Comparison of ENCODE assay signal across 14 cellular contexts in the genomic region with DNA sequence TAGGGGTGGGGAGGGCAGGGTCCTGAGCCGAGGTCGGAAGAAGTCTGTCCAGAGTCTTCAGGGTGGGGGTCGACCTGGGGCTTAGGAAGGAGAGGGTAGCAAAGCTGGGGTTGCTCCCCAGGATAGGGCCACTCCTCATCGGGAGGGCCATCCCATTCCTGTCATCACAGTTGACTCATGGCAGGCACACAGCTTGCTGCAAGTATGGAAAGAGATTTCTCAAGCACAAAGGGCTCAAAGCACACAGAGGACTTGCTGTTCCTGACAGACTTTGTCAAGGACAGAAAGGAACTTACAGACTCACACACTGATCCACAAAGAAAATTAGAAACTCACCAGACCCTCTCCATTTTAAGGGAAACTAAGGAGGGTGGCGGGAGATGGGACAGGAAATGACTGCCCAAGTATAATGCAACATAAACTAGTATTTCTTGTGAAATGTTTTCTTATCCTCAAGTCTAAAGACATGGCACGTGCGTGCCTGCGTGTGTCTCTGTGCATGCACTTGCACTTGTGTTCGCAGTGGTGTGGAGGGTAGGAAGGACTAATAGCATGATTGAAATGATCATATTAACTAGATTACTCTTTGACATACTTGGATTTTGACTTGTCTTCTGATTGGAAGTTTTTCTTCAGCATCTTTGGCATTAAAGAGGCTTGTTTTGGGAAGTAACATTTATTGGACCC. TPM values are rescaled to one million over a fixed set of nuclear protein-coding genes. Genes with fewer than 3 reads are reported as not detected.
A peak's percentile ranks its signal among the peaks of the same experiment; 100 is the strongest.
DNase-seq lines count a peak whose midpoint lies in the region; ATAC-seq, FAIRE-seq and TF ChIP-seq lines count a peak whose summit lies in the region.
"Had no signal": no experiment of that assay in that cellular context is flagged by ENCODE, and none has a peak within 500 bp of the region (broad histone marks: within the 10 kb centered on the region; RNA-seq: fewer than 3 reads in every experiment).

No MANE protein-coding gene starts in this region.

- DNase-seq in Calu3, result no peak
- no peak for DNase-seq in RWPE2 (ENCODE audit: low spot score)
- peak; percentile 76 for DNase-seq in fibroblast of mammary gland (ENCODE audit: low read depth)
- peak; percentile 38 for DNase-seq in renal cortical epithelial cell (ENCODE audit: low read depth)
- no peak for DNase-seq in HPDE6-E6E7 (ENCODE audit: extremely low spot score)
- no peak for DNase-seq in kidney
- DNase-seq in activated naive CD4-positive, alpha-beta T cell treated with Interleukin-2 at 50 U/mL for 16 hours, result no peak
- DNase-seq in HuH-7 (ENCODE audit: low spot score), result no peak
- DNase-seq: activated CD4-positive, alpha-beta T cell treated with anti-CD3 and anti-CD28 coated beads, Interleukin-2, amount 10 ng/mL, durations not matched to agents 7 days and 5 days; amniotic stem cell; erythroblast; left colon had no signal

- H3K27ac Mint-ChIP-seq in Calu3 (ENCODE audit: unreplicated experiment), result peak overlapping the region; percentile 51
- H3K27ac Mint-ChIP-seq: activated CD4-positive, alpha-beta T cell treated with anti-CD3 and anti-CD28 coated beads, Interleukin-2, amount 10 ng/mL, durations not matched to agents 7 days and 5 days had no signal

- no peaks in the 10 kb centered on the region for H3K9me3 Mint-ChIP-seq in Calu3 (ENCODE audit: low read depth, unreplicated experiment)
- H3K9me3 Mint-ChIP-seq: activated CD4-positive, alpha-beta T cell treated with anti-CD3 and anti-CD28 coated beads, Interleukin-2, amount 10 ng/mL, durations not matched to agents 7 days and 5 days had no signal

- peaks cover 8% of the 10 kb centered on the region for H3K4me1 Mint-ChIP-seq in Calu3 (ENCODE audit: low read depth, unreplicated experiment)

- H3K27me3 Mint-ChIP-seq in Calu3 (ENCODE audit: unreplicated experiment), result no peaks in the 10 kb centered on the region
- H3K27me3 Mint-ChIP-seq: activated CD4-positive, alpha-beta T cell treated with anti-CD3 and anti-CD28 coated beads, Interleukin-2, amount 10 ng/mL, durations not matched to agents 7 days and 5 days had no signal

- peaks cover 50% of the 10 kb centered on the region for H3K36me3 Mint-ChIP-seq in Calu3 (ENCODE audit: insufficient read depth, unreplicated experiment)

- peaks cover 33% of the 10 kb centered on the region for H3K36me3 ChIP-seq in RWPE2 (ENCODE audit: low read depth)
- peaks cover 19 to 22% of the 10 kb centered on the region in 2 donors for H3K36me3 ChIP-seq in kidney (ENCODE audit: control insufficient read depth in 1 of 2, insufficient read depth in 2 of 2, low read length in 2 of 2)

- FAIRE-seq in kidney (lab: Jason Lieb, UNC), result no peak
- FAIRE-seq: D721Med had no signal

- H3K4me3 Mint-ChIP-seq in Calu3 (ENCODE audit: low read depth, unreplicated experiment), result no peak overlapping the region
- H3K4me3 Mint-ChIP-seq: activated CD4-positive, alpha-beta T cell treated with anti-CD3 and anti-CD28 coated beads, Interleukin-2, amount 10 ng/mL, durations not matched to agents 7 days and 5 days had no signal

- H3K4me3 ChIP-seq in RWPE2 (ENCODE audit: severe bottlenecking) (no peak overlapping the region), fibroblast of mammary gland (ENCODE audit: control insufficient read depth, low read depth, low read length) (no peak overlapping the region), kidney (ENCODE audit: low read length in 2 of 2) (no peak overlapping the region)

- CTCF ChIA-PET in Calu3 (lab: Charles Lee), result interaction anchor here (0.7 kb wide), 1 partner anchor 62 kb away, joined by 4 read pairs; no protein-coding TSS in a partner anchor

- ATAC-seq in RWPE2 (ENCODE audit: low read depth), result peak; percentile 46; the same call in 2 of the 3 replicates
- ATAC-seq: left colon had no signal

- H3K9ac ChIP-seq in kidney (ENCODE audit: low read length in 2 of 2), result no peak overlapping the region

- H3K27ac ChIP-seq in RWPE2 (ENCODE audit: poor library complexity, severe bottlenecking) (no peak overlapping the region), kidney (ENCODE audit: low read depth in 2 of 2, low read length in 2 of 2) (no peak overlapping the region)

- no peaks in the 10 kb centered on the region for H3K4me1 ChIP-seq in RWPE2 (ENCODE audit: insufficient read depth, poor library complexity, severe bottlenecking)
- H3K4me1 ChIP-seq in kidney (ENCODE audit: control insufficient read depth in 1 of 2, insufficient read depth in 1 of 2, low read depth in 1 of 2, low read length in 2 of 2), result peaks cover 12 to 15% of the 10 kb centered on the region in 2 donors

- TF ChIP-seq CTCF in Calu3 (IDR thresholded peaks at IDR 0.05; ENCODE audit: unreplicated experiment) (no peak), RWPE2 (IDR thresholded peaks at IDR 0.05; ENCODE audit: poor library complexity, severe bottlenecking) (no peak), fibroblast of mammary gland (conservative IDR thresholded peaks at IDR 0.05; ENCODE audit: control insufficient read depth, insufficient read depth, low read depth, low read length) (no peak), kidney (IDR thresholded peaks at IDR 0.05; ENCODE audit: borderline replicate concordance, extremely low read depth, insufficient read depth) (no peak)

- no TSS peak for BruUV-seq in Calu3 (replicated peaks; lab: Mats Ljungman, UMichigan)

- H3K9me3 ChIP-seq in RWPE2 (ENCODE audit: severe bottlenecking) (no peaks in the 10 kb centered on the region), kidney (ENCODE audit: control insufficient read depth in 1 of 2, low read length in 2 of 2) (no peaks in the 10 kb centered on the region)

- H3K27me3 ChIP-seq in RWPE2 (ENCODE audit: insufficient read depth, poor library complexity, severe bottlenecking), result no peaks in the 10 kb centered on the region

- intact Hi-C loops in Calu3 (cut with micrococcal nuclease; ENCODE audit: unreplicated experiment) (no loop called here), kidney (cut with DNase I) (no loop called here)

RNA-seq across cellular contexts. Expression of gene AOC2, which starts 2.4 kb away (rescaled TPM):
- total RNA-seq in Calu3 (2022) (10.5 and 14.4 TPM in 2 replicates), renal cortical epithelial cell (0.52 and 0.70 TPM in 2 replicates), kidney (1.2 TPM)
- 0.58 TPM for polyA plus RNA-seq in kidney (ENCODE audit: insufficient read depth, low read depth, low replicate concordance)

RNA-seq across cellular contexts. Expression of gene AOC3, which starts 4.3 kb away (rescaled TPM):
- total RNA-seq in Calu3 (2022) (3.5 and 7.4 TPM in 2 replicates), renal cortical epithelial cell (under 0.01 and 0.17 TPM in 2 replicates), kidney (40.6 TPM)
- polyA plus RNA-seq in kidney (ENCODE audit: insufficient read depth, low read depth, low replicate concordance), result 15.1 TPM
- total RNA-seq: pulmonary artery endothelial cell had no signal

RNA-seq across cellular contexts. Expression of gene PSME3, which starts 13.5 kb away (rescaled TPM):
- total RNA-seq in Calu3 (2022), result 238 and 265 TPM in 2 replicates
- 138 and 153 TPM in 2 replicates for total RNA-seq in renal cortical epithelial cell
- 115 TPM for total RNA-seq in kidney
- 60.3 TPM for polyA plus RNA-seq in kidney (ENCODE audit: insufficient read depth, low read depth, low replicate concordance)

RNA-seq across cellular contexts. Expression of gene BECN1, which starts 22.7 kb away (rescaled TPM):
- total RNA-seq in Calu3 (2022), result 141 and 144 TPM in 2 replicates
- total RNA-seq in renal cortical epithelial cell, result 104 and 145 TPM in 2 replicates
- total RNA-seq in kidney, result 95.1 TPM
- 65.9 TPM for polyA plus RNA-seq in kidney (ENCODE audit: insufficient read depth, low read depth, low replicate concordance)

RNA-seq across cellular contexts. Expression of gene CNTD1, which starts 48.1 kb away (rescaled TPM):
- total RNA-seq in Calu3 (2022) (0.54 TPM in 1 of 2 replicates, not detected in the other), renal cortical epithelial cell (0.05 TPM in 1 of 2 replicates, not detected in the other), kidney (0.60 TPM)
- polyA plus RNA-seq in kidney (ENCODE audit: insufficient read depth, low read depth, low replicate concordance), result 0.95 TPM
- total RNA-seq: activated CD4-positive, alpha-beta T cell treated with anti-CD3 and anti-CD28 coated beads, Interleukin-2, amount 10 ng/mL, durations not matched to agents 7 days and 5 days; pulmonary artery endothelial cell had no signal

Comparison
In these comparisons a context has a peak if more than half of its experiments do, and no peak if none do; other contexts are left out.
1. DNase-seq: peak in fibroblast of mammary gland (single experiment) and renal cortical epithelial cell (single experiment); none in Calu3 (single experiment), RWPE2 (single experiment), HPDE6-E6E7 (single experiment), kidney (single experiment), activated naive CD4-positive, alpha-beta T cell treated with Interleukin-2 at 50 U/mL for 16 hours (single experiment) and HuH-7 (single experiment).